ENCODE assay signal across 9 cellular contexts in the genomic region with DNA sequence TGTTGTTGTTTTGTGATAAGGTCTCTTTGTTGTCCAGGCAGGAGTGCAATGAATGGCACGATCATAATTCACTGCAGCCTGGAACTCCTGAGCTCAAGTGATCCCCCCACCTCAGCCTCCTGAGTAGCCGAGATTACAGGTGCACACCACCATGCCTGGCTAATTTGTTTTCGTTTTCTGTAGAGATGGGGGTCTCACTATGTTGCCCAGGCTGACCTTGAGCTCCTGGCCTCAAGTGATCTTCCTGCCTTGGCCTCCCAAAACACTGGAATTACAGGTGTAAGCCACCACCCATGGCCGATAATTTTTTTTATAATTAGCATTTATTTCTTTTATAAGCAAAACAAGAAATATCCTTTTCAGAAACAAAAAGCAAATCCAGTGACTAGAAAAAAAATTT. TPM values are rescaled to one million over a fixed set of nuclear protein-coding genes. Genes with fewer than 3 reads are reported as not detected.
DNase-seq lines count a peak whose midpoint lies in the region; ATAC-seq, FAIRE-seq and TF ChIP-seq lines count a peak whose summit lies in the region.
"Had no signal": no experiment of that assay in that cellular context is flagged by ENCODE, and none has a peak within 500 bp of the region (broad histone marks: within the 10 kb centered on the region; RNA-seq: fewer than 3 reads in every experiment).

No MANE protein-coding gene starts in this region.

- H3K9me3 Mint-ChIP-seq in T-helper 2 cell treated with Interferon-gamma antibody and Interleukin-4, amounts not matched to agents 5 μg/mL and 100 μg/mL, for 36 hours, result no peaks in the 10 kb centered on the region
- no peaks in the 10 kb centered on the region for H3K9me3 Mint-ChIP-seq in endothelial cell (ENCODE audit: unreplicated experiment)
- no peaks in the 10 kb centered on the region for H3K9me3 Mint-ChIP-seq in stimulated activated memory B cell treated with anti-CD40 and anti-IgM and Interleukin-4, amounts not matched to agents 10 μg/mL and 1 μg/mL and 100 μg/mL, for 72 hours

- peaks cover 63% of the 10 kb centered on the region for H3K4me1 ChIP-seq in SJSA1 (replicated peaks)

- CTCF ChIA-PET in HEK293T (lab: Yijun Ruan, JAX), result interaction anchor here (0.8 to 1.1 kb wide), 4 partner anchors 15 to 125 kb away, joined by 3 to 5 read pairs (median 3); no protein-coding TSS in a partner anchor

- no peak for TF ChIP-seq CTCF in endothelial cell (IDR thresholded peaks at IDR 0.05; ENCODE audit: unreplicated experiment)

- H3K27me3 Mint-ChIP-seq in T-helper 2 cell treated with Interferon-gamma antibody and Interleukin-4, amounts not matched to agents 5 μg/mL and 100 μg/mL, for 36 hours (ENCODE audit: low read depth), result peaks cover 7% of the 10 kb centered on the region
- no peaks in the 10 kb centered on the region for H3K27me3 Mint-ChIP-seq in endothelial cell (ENCODE audit: unreplicated experiment)
- no peaks in the 10 kb centered on the region for H3K27me3 Mint-ChIP-seq in stimulated activated memory B cell treated with anti-CD40 and anti-IgM and Interleukin-4, amounts not matched to agents 10 μg/mL and 1 μg/mL and 100 μg/mL, for 72 hours

- no peak for FAIRE-seq in frontal cortex (lab: Jason Lieb, UNC)

- no peaks in the 10 kb centered on the region for H3K9me3 ChIP-seq in SJSA1 (replicated peaks)

- ATAC-seq in stimulated activated memory B cell treated with anti-CD40 and anti-IgM and Interleukin-4, amounts not matched to agents 10 μg/mL and 1 μg/mL and 100 μg/mL, for 72 hours, result no peak

- no peaks in the 10 kb centered on the region for H3K27me3 ChIP-seq in SJSA1 (replicated peaks)
- H3K27me3 ChIP-seq: foreskin keratinocyte had no signal

- DNase-seq in T-helper 2 cell treated with Interferon-gamma antibody and Interleukin-4, amounts not matched to agents 5 μg/mL and 100 μg/mL, for 36 hours (ENCODE audit: low spot score), result no peak
- no peak for DNase-seq in T-helper 2 cell
- DNase-seq in SJSA1 (ENCODE audit: low read depth in 1 of 2, low spot score in 2 of 2), result peak in 1 of 2 experiments; percentile 10
- DNase-seq in endothelial cell (ENCODE audit: low spot score), result no peak
- DNase-seq in HEK293T (ENCODE audit: extremely low spot score), result no peak
- DNase-seq in DMS 273 treated with DMSO at 0.1 percent for 48 hours (lab: John Stamatoyannopoulos, UW), result no peak
- no peak for DNase-seq in frontal cortex (ENCODE audit: low spot score in 2 of 2)

- H3K36me3 ChIP-seq in SJSA1, result peaks cover 48% of the 10 kb centered on the region

- H3K4me3 Mint-ChIP-seq in T-helper 2 cell treated with Interferon-gamma antibody and Interleukin-4, amounts not matched to agents 5 μg/mL and 100 μg/mL, for 36 hours, result peak overlapping the region; percentile 85
- H3K4me3 Mint-ChIP-seq in endothelial cell (ENCODE audit: unreplicated experiment), result peak overlapping the region; percentile 85
- H3K4me3 Mint-ChIP-seq in stimulated activated memory B cell treated with anti-CD40 and anti-IgM and Interleukin-4, amounts not matched to agents 10 μg/mL and 1 μg/mL and 100 μg/mL, for 72 hours, result peak overlapping the region; percentile 90

- H3K27ac ChIP-seq in SJSA1, result 0 out of 2 replicates have a peak overlapping the region, but pooled peaks have one; percentile 63
- H3K27ac ChIP-seq: foreskin keratinocyte had no signal

- H3K4me3 ChIP-seq in SJSA1, result no peak overlapping the region

- H3K27ac Mint-ChIP-seq in T-helper 2 cell treated with Interferon-gamma antibody and Interleukin-4, amounts not matched to agents 5 μg/mL and 100 μg/mL, for 36 hours, result peak overlapping the region; percentile 83
- no peak overlapping the region for H3K27ac Mint-ChIP-seq in endothelial cell (ENCODE audit: unreplicated experiment)
- peak overlapping the region; percentile 98 for H3K27ac Mint-ChIP-seq in stimulated activated memory B cell treated with anti-CD40 and anti-IgM and Interleukin-4, amounts not matched to agents 10 μg/mL and 1 μg/mL and 100 μg/mL, for 72 hours

- H3K36me3 Mint-ChIP-seq in T-helper 2 cell treated with Interferon-gamma antibody and Interleukin-4, amounts not matched to agents 5 μg/mL and 100 μg/mL, for 36 hours (ENCODE audit: low read depth), result peaks cover 38% of the 10 kb centered on the region
- no peaks in the 10 kb centered on the region for H3K36me3 Mint-ChIP-seq in endothelial cell (ENCODE audit: low read depth, unreplicated experiment)
- no peaks in the 10 kb centered on the region for H3K36me3 Mint-ChIP-seq in stimulated activated memory B cell treated with anti-CD40 and anti-IgM and Interleukin-4, amounts not matched to agents 10 μg/mL and 1 μg/mL and 100 μg/mL, for 72 hours

- H3K4me1 Mint-ChIP-seq in T-helper 2 cell treated with Interferon-gamma antibody and Interleukin-4, amounts not matched to agents 5 μg/mL and 100 μg/mL, for 36 hours (ENCODE audit: low read depth), result peaks cover 58% of the 10 kb centered on the region
- H3K4me1 Mint-ChIP-seq in endothelial cell (ENCODE audit: unreplicated experiment), result peaks cover 3% of the 10 kb centered on the region
- peaks cover 55% of the 10 kb centered on the region for H3K4me1 Mint-ChIP-seq in stimulated activated memory B cell treated with anti-CD40 and anti-IgM and Interleukin-4, amounts not matched to agents 10 μg/mL and 1 μg/mL and 100 μg/mL, for 72 hours

- POLR2A ChIA-PET in HEK293T (lab: Yijun Ruan, JAX), result interaction anchor here (0.6 to 1.7 kb wide), 9 partner anchors 10 to 137 kb away, joined by 3 to 5 read pairs (median 4); a partner anchor contains a TSS

TF ChIP-seq in HEK293T, 16 proteins besides CTCF, POLR2A, EP300 and RAD21:
- TF ChIP-seq LEF1 (IDR thresholded peaks at IDR 0.05; ENCODE audit: borderline replicate concordance) (no peak), ARNT (IDR thresholded peaks at IDR 0.05) (no peak), HDGF (IDR thresholded peaks at IDR 0.05; ENCODE audit: borderline replicate concordance) (no peak), FOXM1 (IDR thresholded peaks at IDR 0.05; ENCODE audit: borderline replicate concordance) (no peak), TARDBP (IDR thresholded peaks at IDR 0.05) (no peak)

RNA-seq across cellular contexts. Expression of a gene that starts 3.6 kb away (rescaled TPM):
- 123 and 141 TPM in 2 replicates for total RNA-seq in SJSA1 (2014; rRNA removed; shearing (Covaris generic))
- total RNA-seq in endothelial cell (ENCODE audit: unreplicated experiment) (not detected), frontal cortex (0.41 TPM)

Comparison
In these comparisons a context has a peak if more than half of its experiments do, and no peak if none do; other contexts are left out.
1. RNA of a gene that starts 3.6 kb away (total RNA-seq): 123 to 141 TPM in SJSA1; 0.41 TPM in frontal cortex (single experiment) and not detected in endothelial cell (single experiment); every median in the first group is over 10 times any median in the second.
2. Peak in every context shown above with its lines, with median percentiles within 50 percentile points of each other: H3K4me3 Mint-ChIP-seq.